ENCODE assay signal across 10 cellular contexts in genomic region chr12:6180300-6181051, GRCh38. TPM values are rescaled to one million over a fixed set of nuclear protein-coding genes. Genes with fewer than 3 reads are reported as not detected.
DNase-seq lines count a peak whose midpoint lies in the region; ATAC-seq, FAIRE-seq and TF ChIP-seq lines count a peak whose summit lies in the region.
"Had no signal": no experiment of that assay in that cellular context is flagged by ENCODE, and none has a peak within 500 bp of the region (broad histone marks: within the 10 kb centered on the region; RNA-seq: fewer than 3 reads in every experiment).

No MANE protein-coding gene starts in this region.

- no peak for FAIRE-seq in small intestine (lab: Jason Lieb, UNC)

- ATAC-seq in HG02973 (IDR thresholded peaks at IDR 0.05; ENCODE audit: unreplicated experiment) (no peak), GM19452 (IDR thresholded peaks at IDR 0.05; ENCODE audit: unreplicated experiment) (no peak)

- H3K27ac ChIP-seq in small intestine (ENCODE audit: low read depth in 1 of 2, low read length in 1 of 2): peak overlapping the region; percentile 18 to 22
- H3K27ac ChIP-seq: prostate gland had no signal

- H3K27me3 ChIP-seq in small intestine (ENCODE audit: control insufficient read depth in 2 of 2, insufficient read depth in 2 of 2, low read length in 2 of 2): no peaks in the 10 kb centered on the region

- WGBS in small intestine, 3 donors: 45 to 64% (median 52%) methylated on average over 21 of the region's 21 CpGs

- DNase-seq in HCEC 1CT: peak; percentile 94
- peak; percentile 75 for DNase-seq in astrocyte of the spinal cord (ENCODE audit: low read depth, low spot score)
- DNase-seq in iris pigment epithelial cell (ENCODE audit: low read depth): peak; percentile 78
- peak; percentile 84 for DNase-seq in small intestine
- no peak for DNase-seq in NOMO-1 treated with dmso at 0.1 percent for 144 hours (lab: John Stamatoyannopoulos, UW; ENCODE audit: unreplicated experiment)
- no peak for DNase-seq in activated gamma-delta T cell (lab: John Stamatoyannopoulos, UW)
- DNase-seq: activated CD4-positive, alpha-beta T cell treated with anti-CD3 and anti-CD28 coated beads, Interleukin-2, amount 10 ng/mL, durations not matched to agents 24 days and 14 days had no signal

- H3K4me3 ChIP-seq in astrocyte of the spinal cord (ENCODE audit: low read depth, low read length) (no peak overlapping the region), small intestine (ENCODE audit: low read depth in 1 of 2, low read length in 2 of 2) (no peak overlapping the region)
- H3K4me3 ChIP-seq: prostate gland had no signal

- no peaks in the 10 kb centered on the region for H3K36me3 ChIP-seq in small intestine (ENCODE audit: control insufficient read depth in 2 of 2, insufficient read depth in 2 of 2, low read length in 2 of 2)
- H3K36me3 ChIP-seq: prostate gland had no signal

- no peak for TF ChIP-seq CTCF in astrocyte of the spinal cord (IDR thresholded peaks at IDR 0.05; ENCODE audit: low read depth, low read length)

- H3K9me3 ChIP-seq in small intestine (ENCODE audit: control insufficient read depth, low read depth): no peaks in the 10 kb centered on the region
- H3K9me3 ChIP-seq: prostate gland had no signal

- H3K4me1 ChIP-seq in small intestine (ENCODE audit: control insufficient read depth in 2 of 2, insufficient read depth in 1 of 2, low read depth in 1 of 2, low read length in 1 of 2): peaks cover 10 to 11% of the 10 kb centered on the region in 2 donors

- in situ Hi-C loops in astrocyte of the spinal cord (cut with HindIII; ENCODE audit: low sequenced_read_pairs): no loop called here

RNA-seq across cellular contexts. Expression of gene CD9, which starts 19.7 kb away (rescaled TPM):
- 100 to 1,000 TPM in 1 of 3 donors, 10 to 100 TPM in 2; 46.2 to 296 (median 47.2) TPM for polyA plus RNA-seq in small intestine

RNA-seq across cellular contexts. Expression of gene VWF, which starts 56.0 kb away (rescaled TPM):
- polyA plus RNA-seq in small intestine: 10 to 100 TPM in 1 of 3 donors, 1 to 10 TPM in 2; 2.2 to 82.9 (median 5.7) TPM

Comparison
In these comparisons a context has a peak if more than half of its experiments do, and no peak if none do; other contexts are left out.
1. DNase-seq: peak in HCEC 1CT (single experiment), astrocyte of the spinal cord (single experiment), iris pigment epithelial cell (single experiment) and small intestine (single experiment); none in NOMO-1 treated with dmso at 0.1 percent for 144 hours (single experiment) and activated gamma-delta T cell (single experiment).